In the genomic region with DNA sequence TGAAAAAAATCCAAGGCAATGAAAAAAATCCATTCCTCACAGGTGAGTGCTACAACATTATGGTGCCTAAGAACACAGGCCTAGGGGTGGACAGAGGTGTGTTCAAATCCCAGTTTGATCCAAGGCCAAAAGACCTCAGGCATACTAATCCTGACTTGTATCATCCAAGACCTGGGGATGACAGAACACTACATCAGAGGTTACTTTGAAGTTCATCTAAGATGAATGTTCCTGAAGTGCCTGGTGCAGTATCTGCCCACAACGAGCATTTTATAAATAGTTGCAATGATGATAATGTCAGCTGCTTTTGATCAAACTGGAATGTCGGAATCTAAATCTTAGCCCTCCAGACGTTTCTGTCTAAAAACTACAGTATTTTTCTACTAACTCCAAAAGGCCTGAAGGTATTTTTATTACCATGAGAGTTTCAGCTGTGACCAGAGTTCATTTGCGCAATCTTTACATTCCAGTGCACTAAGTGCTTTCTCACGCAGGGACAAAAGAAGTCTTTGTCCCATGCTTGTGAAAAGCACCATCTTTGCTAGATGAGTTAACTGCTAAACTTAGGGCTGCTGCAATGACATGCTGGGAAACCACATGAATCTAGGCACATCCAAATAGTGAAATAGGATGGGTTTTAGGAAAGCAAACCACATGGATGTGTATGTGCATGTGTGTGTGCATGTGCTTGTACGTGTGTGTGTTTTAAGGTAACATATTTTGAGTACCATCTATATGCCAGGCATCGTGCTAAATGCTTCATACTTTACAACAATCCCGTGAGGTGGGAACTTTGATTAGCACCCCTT, we compare ENCODE assay signal across 1 cellular context.
A peak's percentile ranks its signal among the peaks of the same experiment; 100 is the strongest.
TF ChIP-seq lines count a peak whose summit lies in the region.

No MANE protein-coding gene starts in this region.

TF ChIP-seq in SK-N-SH, 30 proteins besides CTCF, POLR2A, EP300 and RAD21 (continued from another document):
- TF ChIP-seq ZBTB33 (IDR thresholded peaks at IDR 0.05; ENCODE audit: borderline replicate concordance, low read depth), result 0 out of 2 replicates have a peak, but pooled peaks have one; percentile 49
- no peak for TF ChIP-seq CHD2 (IDR thresholded peaks at IDR 0.05; ENCODE audit: low read length, partially characterized antibody)
- peak; percentile 94 for TF ChIP-seq PBX3 (IDR thresholded peaks at IDR 0.05)
- TF ChIP-seq, protein P1, sequence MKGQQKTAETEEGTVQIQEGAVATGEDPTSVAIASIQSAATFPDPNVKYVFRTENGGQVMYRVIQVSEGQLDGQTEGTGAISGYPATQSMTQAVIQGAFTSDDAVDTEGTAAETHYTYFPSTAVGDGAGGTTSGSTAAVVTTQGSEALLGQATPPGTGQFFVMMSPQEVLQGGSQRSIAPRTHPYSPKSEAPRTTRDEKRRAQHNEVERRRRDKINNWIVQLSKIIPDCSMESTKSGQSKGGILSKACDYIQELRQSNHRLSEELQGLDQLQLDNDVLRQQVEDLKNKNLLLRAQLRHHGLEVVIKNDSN (IDR thresholded peaks at IDR 0.05; ENCODE audit: borderline replicate concordance, low read depth), result no peak
- peak; percentile 85 for TF ChIP-seq JUND (IDR thresholded peaks at IDR 0.05)
- no peak for TF ChIP-seq FOXJ3 (CRISPR knock-in tag; IDR thresholded peaks at IDR 0.05)
- no peak for TF ChIP-seq IRF3 (IDR thresholded peaks at IDR 0.05; ENCODE audit: low read depth, low read length)
- peak; percentile 84 for TF ChIP-seq FOXM1 (IDR thresholded peaks at IDR 0.05; ENCODE audit: low read depth)
- TF ChIP-seq TAF1 (IDR thresholded peaks at IDR 0.05; ENCODE audit: borderline replicate concordance, low read depth, low read length), result no peak; the same call in 1 of the 2 replicates
- no peak for TF ChIP-seq ELF1 (IDR thresholded peaks at IDR 0.05)
- TF ChIP-seq NRF1 (IDR thresholded peaks at IDR 0.05; ENCODE audit: low read depth, low read length), result no peak
- peak; percentile 97 for TF ChIP-seq TCF12 (IDR thresholded peaks at IDR 0.05)
- peak; percentile 73; the same call in 1 of the 2 replicates for TF ChIP-seq MEF2A (IDR thresholded peaks at IDR 0.05; ENCODE audit: borderline replicate concordance, low read depth)
- TF ChIP-seq, protein P2, sequence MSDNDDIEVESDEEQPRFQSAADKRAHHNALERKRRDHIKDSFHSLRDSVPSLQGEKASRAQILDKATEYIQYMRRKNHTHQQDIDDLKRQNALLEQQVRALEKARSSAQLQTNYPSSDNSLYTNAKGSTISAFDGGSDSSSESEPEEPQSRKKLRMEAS (IDR thresholded peaks at IDR 0.05; ENCODE audit: low read depth), result peak; percentile 27; the same call in 1 of the 2 replicates
- peak; percentile 96 for TF ChIP-seq TEAD4 (IDR thresholded peaks at IDR 0.05; ENCODE audit: borderline replicate concordance, insufficient read depth)
- TF ChIP-seq FOSL2 (IDR thresholded peaks at IDR 0.05; ENCODE audit: borderline replicate concordance, low read depth), result no peak; the same call in 1 of the 2 replicates
- TF ChIP-seq EZH2phosphoT487 (IDR thresholded peaks at IDR 0.05; ENCODE audit: borderline replicate concordance, low read depth), result no peak
- no peak for TF ChIP-seq REST (IDR thresholded peaks at IDR 0.05; ENCODE audit: low read depth, low read length)
- TF ChIP-seq RFX5 (IDR thresholded peaks at IDR 0.05; ENCODE audit: low read length), result no peak
- no peak for TF ChIP-seq SMC3 (IDR thresholded peaks at IDR 0.05; ENCODE audit: low read depth, low read length)
TF ChIP-seq in SK-N-SH: peak in this region for 13.
